Comparison of ENCODE assay signal across 14 cellular contexts in genomic region chr13:35797244-35797643, GRCh38.
DNase-seq lines count a peak whose midpoint lies in the region; TF ChIP-seq lines count a peak whose summit lies in the region.
"Had no signal": no experiment of that assay in that cellular context is flagged by ENCODE, and none has a peak within 500 bp of the region (broad histone marks: within the 10 kb centered on the region; RNA-seq: fewer than 3 reads in every experiment).

No MANE protein-coding gene starts in this region.

- intact Hi-C loops in ovary (cut with DNase I): no loop called here

- H3K4me3 Mint-ChIP-seq in endodermal cell (no peak overlapping the region), H9 (no peak overlapping the region)
- H3K4me3 Mint-ChIP-seq: B cell; CD4-positive, alpha-beta T cell had no signal

- no peak overlapping the region for H2BK15ac ChIP-seq in H9 (ENCODE audit: low read depth, low read length)

- H2AFZ ChIP-seq in osteoblast (ENCODE audit: low read length) (no peak overlapping the region), H9 (ENCODE audit: low read length) (no peak overlapping the region)
- H2AFZ ChIP-seq: GM23248 had no signal

- no peak overlapping the region for H3K23ac ChIP-seq in H9 (ENCODE audit: insufficient read length, low read depth, low read length)

- H3K79me2 ChIP-seq in osteoblast (ENCODE audit: insufficient read depth, low read length) (no peaks in the 10 kb centered on the region), H9 (ENCODE audit: insufficient read depth, low read length) (no peaks in the 10 kb centered on the region)

- H3K36me3 Mint-ChIP-seq in endodermal cell (ENCODE audit: low read depth) (no peaks in the 10 kb centered on the region), H9 (ENCODE audit: insufficient read depth in 1 of 3, low read depth in 3 of 3) (no peaks in the 10 kb centered on the region)

- H3K9me3 Mint-ChIP-seq in endodermal cell: no peaks in the 10 kb centered on the region
- no peaks in the 10 kb centered on the region for H3K9me3 Mint-ChIP-seq in H9
- H3K9me3 Mint-ChIP-seq: CD4-positive, alpha-beta T cell had no signal

- no peak for TF ChIP-seq POLR2A in ovary (IDR thresholded peaks at IDR 0.05)

- H3K4me1 ChIP-seq in endodermal cell (ENCODE audit: control insufficient read depth, insufficient read depth, low read length) (peaks cover 6% of the 10 kb centered on the region), mesodermal cell (ENCODE audit: control insufficient read depth, insufficient read depth, low read length, poor library complexity, severe bottlenecking) (no peaks in the 10 kb centered on the region), osteoblast (ENCODE audit: insufficient read depth, low read length) (peaks cover 13% of the 10 kb centered on the region), H9 (ENCODE audit: insufficient read depth, low read length) (no peaks in the 10 kb centered on the region), ovary (ENCODE audit: insufficient read depth) (no peaks in the 10 kb centered on the region)

- no peaks in the 10 kb centered on the region for H3K36me3 ChIP-seq in endodermal cell (ENCODE audit: control insufficient read depth, insufficient read depth, low read length)
- no peaks in the 10 kb centered on the region for H3K36me3 ChIP-seq in mesodermal cell (ENCODE audit: control insufficient read depth, insufficient read depth, low read length)
- no peaks in the 10 kb centered on the region for H3K36me3 ChIP-seq in osteoblast (ENCODE audit: insufficient read depth, low read length)
- H3K36me3 ChIP-seq in ovary: no peaks in the 10 kb centered on the region

- H2BK20ac ChIP-seq in H9 (ENCODE audit: low read depth, low read length, poor library complexity, severe bottlenecking): no peak overlapping the region

- TF ChIP-seq CTCF in endodermal cell (conservative IDR thresholded peaks at IDR 0.05) (no peak), osteoblast (IDR thresholded peaks at IDR 0.05; ENCODE audit: extremely low read depth, low read depth, low read length) (no peak), H9 (conservative IDR thresholded peaks at IDR 0.05) (no peak), ovary (IDR thresholded peaks at IDR 0.05) (no peak)

- H2BK12ac ChIP-seq in H9 (ENCODE audit: insufficient read length, low read depth, low read length): no peak overlapping the region

- no peaks in the 10 kb centered on the region for H3K79me1 ChIP-seq in H9 (ENCODE audit: insufficient read depth, low read depth, low read length, poor library complexity, severe bottlenecking)

- H2BK120ac ChIP-seq in H9 (ENCODE audit: low read depth, low read length, poor library complexity, severe bottlenecking): no peak overlapping the region

- H3K27me3 Mint-ChIP-seq in endodermal cell (ENCODE audit: insufficient read depth): no peaks in the 10 kb centered on the region
- H3K27me3 Mint-ChIP-seq in H9 (ENCODE audit: low read depth): no peaks in the 10 kb centered on the region
- H3K27me3 Mint-ChIP-seq: B cell; CD4-positive, alpha-beta T cell had no signal

- H3K9ac ChIP-seq in endodermal cell (ENCODE audit: extremely low read depth, low read length, poor library complexity, severe bottlenecking) (no peak overlapping the region), H9 (ENCODE audit: extremely low read depth, insufficient read length, low read length) (no peak overlapping the region)
- H3K9ac ChIP-seq: GM23248 had no signal

- WGBS in endodermal cell (ENCODE audit: insufficient coverage in 1 of 2, insufficient read length in 1 of 2), 2 experiments: 74 to 100% methylated on average over 1 to 2 of the region's 2 CpGs
- no CpG with 5 or more reads among the region's 2 CpGs for WGBS in mesodermal cell (ENCODE audit: insufficient coverage in 2 of 2), 2 experiments
- no CpG with 5 or more reads among the region's 2 CpGs for WGBS in H9 (ENCODE audit: extremely low coverage, insufficient read length, low lambda C conversion rate)
- 64 to 70% (median 69%) methylated on average over 2 of the region's 2 CpGs for WGBS in ovary, 3 donors

- no peak overlapping the region for H3K4ac ChIP-seq in H9 (ENCODE audit: low read depth, low read length)

- no peak overlapping the region for H4K5ac ChIP-seq in H9 (ENCODE audit: insufficient read length, low read depth, low read length)

- H3K4me2 ChIP-seq in osteoblast (ENCODE audit: insufficient read depth, low read length) (no peak overlapping the region), H9 (ENCODE audit: insufficient read depth, insufficient read length, low read length) (no peak overlapping the region)

- no peak overlapping the region for H2BK5ac ChIP-seq in H9 (ENCODE audit: insufficient read length, low read length)

- H3K23me2 ChIP-seq in H9 (ENCODE audit: insufficient read length, low read depth, low read length, poor library complexity, severe bottlenecking): no peaks in the 10 kb centered on the region

- peak overlapping the region; percentile 27 for H3K4me3 ChIP-seq in endodermal cell (ENCODE audit: low read length)
- H3K4me3 ChIP-seq in mesodermal cell (ENCODE audit: extremely low read depth, insufficient read depth, low read length, poor library complexity, severe bottlenecking): no peak overlapping the region
- H3K4me3 ChIP-seq in osteoblast (ENCODE audit: insufficient read depth, low read length): no peak overlapping the region
- H3K4me3 ChIP-seq in ovary: no peak overlapping the region
- H3K4me3 ChIP-seq: GM12878, GM23248 had no signal

- DNase-seq in ELF-1 (ENCODE audit: low read depth, low spot score) (peak; percentile 48), endodermal cell (no peak), osteoblast (ENCODE audit: insufficient read length, low spot score, missing footprints) (no peak), H9 (no peak), ovary (no peak)
- DNase-seq in activated CD8-positive, alpha-beta memory T cell treated with anti-CD3 and anti-CD28 coated beads for 24 hours: no peak
- DNase-seq: C1 segment of cervical spinal cord; Calu3; CD4-positive, alpha-beta T cell; DMS 273 treated with DMSO at 0.1 percent for 48 hours had no signal

- H4K91ac ChIP-seq in H9 (ENCODE audit: insufficient read length, low read depth, low read length): no peak overlapping the region

- H3K27ac Mint-ChIP-seq in endodermal cell: peak overlapping the region; percentile 64
- no peak overlapping the region; a peak in 1 of 7 replicates for H3K27ac Mint-ChIP-seq in H9
- H3K27ac Mint-ChIP-seq: B cell; CD4-positive, alpha-beta T cell had no signal

- no peak overlapping the region for H4K8ac ChIP-seq in H9 (replicated peaks; ENCODE audit: insufficient read length, low read depth, low read length)

- H3K9me3 ChIP-seq in endodermal cell (ENCODE audit: control insufficient read depth, low read length) (no peaks in the 10 kb centered on the region), mesodermal cell (ENCODE audit: control insufficient read depth, low read length) (no peaks in the 10 kb centered on the region), osteoblast (ENCODE audit: low read depth, low read length) (no peaks in the 10 kb centered on the region), H9 (ENCODE audit: control insufficient read depth, low read depth, low read length) (no peaks in the 10 kb centered on the region), ovary (no peaks in the 10 kb centered on the region)

- H3K56ac ChIP-seq in H9 (ENCODE audit: insufficient read length, low read depth, low read length): no peak overlapping the region

- no peak overlapping the region for H3K14ac ChIP-seq in H9 (ENCODE audit: insufficient read depth, low read length)

- TF ChIP-seq EP300 in ovary (IDR thresholded peaks at IDR 0.05): no peak

- H3K27ac ChIP-seq in endodermal cell (ENCODE audit: low read depth, low read length) (no peak overlapping the region), mesodermal cell (ENCODE audit: low read depth, low read length, severe bottlenecking) (peak overlapping the region; percentile 44), osteoblast (ENCODE audit: low read depth, low read length) (peak overlapping the region; percentile 32), H9 (ENCODE audit: insufficient read length, low read depth, low read length) (no peak overlapping the region), ovary (no peak overlapping the region)
- H3K27ac ChIP-seq: GM23248 had no signal

- no peak overlapping the region for H3K18ac ChIP-seq in H9 (ENCODE audit: insufficient read length, low read depth, low read length)

- peaks cover 20% of the 10 kb centered on the region for H3K4me1 Mint-ChIP-seq in endodermal cell
- H3K4me1 Mint-ChIP-seq in H9: peaks cover 7% of the 10 kb centered on the region in 2 experiments
- H3K4me1 Mint-ChIP-seq: B cell had no signal

- no peak overlapping the region for H3T11ph ChIP-seq in H9 (ENCODE audit: low read length)

- H4K20me1 ChIP-seq in osteoblast (ENCODE audit: insufficient read depth, low read length) (no peaks in the 10 kb centered on the region), H9 (ENCODE audit: control insufficient read depth, insufficient read depth, insufficient read length) (no peaks in the 10 kb centered on the region)

- H2AK5ac ChIP-seq in H9 (ENCODE audit: insufficient read length, low read length): no peak overlapping the region

- H3K27me3 ChIP-seq in endodermal cell (ENCODE audit: control insufficient read depth, insufficient read depth, low read length, poor library complexity, severe bottlenecking): no peaks in the 10 kb centered on the region
- no peaks in the 10 kb centered on the region for H3K27me3 ChIP-seq in osteoblast (ENCODE audit: insufficient read depth, low read length)
- H3K27me3 ChIP-seq in H9 (ENCODE audit: insufficient read depth, low read length): no peaks in the 10 kb centered on the region
- H3K27me3 ChIP-seq in ovary: no peaks in the 10 kb centered on the region

Comparison
In these comparisons a context has a peak if more than half of its experiments do, and no peak if none do; other contexts are left out.
1. H3K27ac ChIP-seq: peak in mesodermal cell (single experiment) and osteoblast (single experiment); none in endodermal cell (single experiment), H9 (single experiment) and ovary (0 of 2).